8 cellular contexts compared by ENCODE assay signal in genomic region chr6:42781546-42781810, GRCh38. TPM values are rescaled to one million over a fixed set of nuclear protein-coding genes. Genes with fewer than 3 reads are reported as not detected.
DNase-seq lines count a peak whose midpoint lies in the region; ATAC-seq and TF ChIP-seq lines count a peak whose summit lies in the region.

No MANE protein-coding gene starts in this region.

- ATAC-seq in left lobe of liver = no peak

- no peaks in the 10 kb centered on the region for H3K27me3 ChIP-seq in duodenal mucosa (ENCODE audit: control insufficient read depth in 1 of 2, insufficient read depth in 2 of 2, low read length in 2 of 2)
- no peaks in the 10 kb centered on the region for H3K27me3 ChIP-seq in neutrophil

- H3K4me1 ChIP-seq in duodenal mucosa (ENCODE audit: control insufficient read depth in 1 of 2, insufficient read depth in 2 of 2, low read length in 2 of 2) (peaks cover 24 to 31% of the 10 kb centered on the region in 2 donors), neutrophil (ENCODE audit: control insufficient read depth in 1 of 2, insufficient read depth in 1 of 2, low read depth in 1 of 2, low read length in 1 of 2) (peaks cover 35% of the 10 kb centered on the region in 2 experiments)

- no peak for TF ChIP-seq CTCF in neutrophil (IDR thresholded peaks at IDR 0.05)

- H3K9me3 ChIP-seq in duodenal mucosa (ENCODE audit: control insufficient read depth in 1 of 2, low read length in 2 of 2) (no peaks in the 10 kb centered on the region), neutrophil (no peaks in the 10 kb centered on the region)

- DNase-seq in GM03348 (ENCODE audit: low spot score) (peak; percentile 20), MV-4-11 (lab: John Stamatoyannopoulos, UW) (peak; percentile 30), SW480 (ENCODE audit: low spot score) (no peak), left lobe of liver (ENCODE audit: low spot score) (no peak), NCI-H526 (lab: John Stamatoyannopoulos, UW) (no peak)
- no peak for DNase-seq in stimulated activated CD8-positive, alpha-beta memory T cell treated with anti-CD3 and anti-CD28 coated beads, Interleukin-4, amount 100 ng/mL, for 48 hours

- no peaks in the 10 kb centered on the region for H3K36me3 ChIP-seq in duodenal mucosa (ENCODE audit: control insufficient read depth in 1 of 2, insufficient read depth in 2 of 2, low read length in 2 of 2)
- no peaks in the 10 kb centered on the region for H3K36me3 ChIP-seq in neutrophil

- H3K27ac ChIP-seq in duodenal mucosa (ENCODE audit: low read depth, low read length) (no peak overlapping the region), neutrophil (peak overlapping the region; percentile 100)

- peak overlapping the region; percentile 5 to 100 for H3K9ac ChIP-seq in duodenal mucosa (ENCODE audit: low read depth in 1 of 2, low read length in 2 of 2)

- peak overlapping the region; percentile 16 to 95 for H3K4me3 ChIP-seq in duodenal mucosa (ENCODE audit: low read depth in 1 of 2, low read length in 2 of 2)
- H3K4me3 ChIP-seq in neutrophil (ENCODE audit: low read depth in 1 of 2, low read length in 1 of 2) = peak overlapping the region; percentile 69 to 99

RNA-seq across cellular contexts. Expression of gene BICRAL, which starts 0.4 kb away (rescaled TPM):
- total RNA-seq in left lobe of liver = 5.4 TPM

RNA-seq across cellular contexts. Expression of gene TBCC, which starts 35.6 kb away (rescaled TPM):
- total RNA-seq in left lobe of liver = 6.6 TPM

RNA-seq across cellular contexts. Expression of gene PRPH2, which starts 59.1 kb away (rescaled TPM):
- total RNA-seq in left lobe of liver = not detected

Comparison
In these comparisons a context has a peak if more than half of its experiments do, and no peak if none do; other contexts are left out.
1. DNase-seq: peak in GM03348 (single experiment) and MV-4-11 (single experiment); none in SW480 (single experiment), stimulated activated CD8-positive, alpha-beta memory T cell treated with anti-CD3 and anti-CD28 coated beads, Interleukin-4, amount 100 ng/mL, for 48 hours (single experiment), left lobe of liver (single experiment) and NCI-H526 (0 of 2).